ENCODE assay signal across 29 cellular contexts in the genomic region with DNA sequence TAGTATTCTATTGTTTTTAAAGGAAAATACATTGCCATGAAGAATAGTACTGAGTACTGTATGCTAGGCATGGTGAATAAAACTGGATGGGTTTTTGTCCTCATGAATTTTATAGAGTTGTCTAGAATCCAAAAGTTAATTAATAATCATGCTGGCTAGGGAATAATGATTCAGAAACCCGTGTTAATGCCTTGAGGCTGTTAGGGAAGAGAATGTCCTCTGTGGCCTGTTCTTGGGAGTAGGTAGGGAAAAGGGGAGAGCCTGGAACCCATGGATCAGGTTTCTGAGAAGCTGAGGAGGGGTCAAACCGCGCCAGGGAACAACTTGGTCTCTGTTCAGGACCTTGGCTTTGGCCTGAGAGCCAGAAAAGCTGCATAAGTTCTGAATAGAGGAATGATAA.
"Had no signal": no experiment of that assay in that cellular context is flagged by ENCODE, and none has a peak within 500 bp of the region (broad histone marks: within the 10 kb centered on the region; RNA-seq: fewer than 3 reads in every experiment).

No MANE protein-coding gene starts in this region.

- H3K27me3 ChIP-seq: ascending aorta, breast epithelium, cardiac muscle cell, colonic mucosa, esophagus squamous epithelium, gastroesophageal sphincter, heart right ventricle had no signal

- H3K9me3 ChIP-seq: ascending aorta, breast epithelium, colonic mucosa, esophagus squamous epithelium, gastroesophageal sphincter had no signal

- H3K4me1 ChIP-seq: ascending aorta, breast epithelium, colonic mucosa, esophagus squamous epithelium, gastroesophageal sphincter, heart right ventricle had no signal

- H3K27ac ChIP-seq: ascending aorta, breast epithelium, cardiac muscle cell, colonic mucosa, esophagus squamous epithelium, gastroesophageal sphincter, heart right ventricle, VCaP had no signal

- H3K36me3 ChIP-seq: ascending aorta, breast epithelium, cardiac muscle cell, colonic mucosa, esophagus squamous epithelium, gastroesophageal sphincter, heart right ventricle had no signal

- H3K36me3 Mint-ChIP-seq: activated naive CD4-positive, alpha-beta T cell treated with anti-CD3 and anti-CD28 coated beads, Interleukin-2, amount 10 ng/mL, durations not matched to agents 7 days and 5 days; activated naive CD8-positive, alpha-beta T cell treated with anti-CD3 and anti-CD28 coated beads, Interleukin-2, amount 10 ng/mL, durations not matched to agents 7 days and 5 days; brain; WTC11 had no signal

- H3K4me1 Mint-ChIP-seq: activated CD4-positive, alpha-beta memory T cell treated with anti-CD3 and anti-CD28 coated beads, Interleukin-2, amount 10 ng/mL, durations not matched to agents 7 days and 5 days; activated CD4-positive, alpha-beta T cell treated with anti-CD3 and anti-CD28 coated beads, Interleukin-2, amount 10 ng/mL, durations not matched to agents 7 days and 5 days; activated naive CD4-positive, alpha-beta T cell treated with anti-CD3 and anti-CD28 coated beads, Interleukin-2, amount 10 ng/mL, durations not matched to agents 7 days and 5 days; activated naive CD8-positive, alpha-beta T cell treated with anti-CD3 and anti-CD28 coated beads, Interleukin-2, amount 10 ng/mL, durations not matched to agents 7 days and 5 days had no signal

- H3K4me3 ChIP-seq: ascending aorta, breast epithelium, cardiac muscle cell, colonic mucosa, esophagus squamous epithelium, gastroesophageal sphincter, heart right ventricle had no signal

- DNase-seq: activated CD4-positive, alpha-beta memory T cell treated with anti-CD3 and anti-CD28 coated beads, Interleukin-2, amount 10 ng/mL, durations not matched to agents 7 days and 5 days; activated CD4-positive, alpha-beta T cell treated with anti-CD3 and anti-CD28 coated beads for 1 hour; activated CD4-positive, alpha-beta T cell treated with anti-CD3 and anti-CD28 coated beads for 4 hours; activated CD4-positive, alpha-beta T cell treated with anti-CD3 and anti-CD28 coated beads, Interleukin-2, amount 10 ng/mL, durations not matched to agents 7 days and 5 days; activated CD4-positive, alpha-beta T cell treated with anti-CD3 and anti-CD28 coated beads, Interleukin-2, amount 50 U/mL, for 4 hours; activated CD8-positive, alpha-beta memory T cell treated with anti-CD3 and anti-CD28 coated beads, Interleukin-2, amount 50 U/mL, for 48 hours; activated gamma-delta T cell; activated naive CD4-positive, alpha-beta T cell; activated naive CD4-positive, alpha-beta T cell treated with anti-CD3 and anti-CD28 coated beads, Interleukin-2, amount 10 ng/mL, durations not matched to agents 7 days and 5 days; activated naive CD8-positive, alpha-beta T cell treated with anti-CD3 and anti-CD28 coated beads, Interleukin-2, amount 10 ng/mL, durations not matched to agents 7 days and 5 days; activated T-cell treated with anti-CD3 and anti-CD28 coated beads for 4 hours; activated T-cell treated with anti-CD3 and anti-CD28 coated beads, Interleukin-2, amount 50 U/mL, for 24 hours; activated T-cell treated with anti-CD3 and anti-CD28 coated beads, Interleukin-2, amount 50 U/mL, for 72 hours; central memory CD4-positive, alpha-beta T cell; cerebellar nuclear complex; colonic mucosa; effector CD8-positive, alpha-beta T cell; esophagus squamous epithelium; foreskin melanocyte; heart right ventricle; T-helper 2 cell had no signal

- H3K27ac Mint-ChIP-seq: activated CD4-positive, alpha-beta memory T cell treated with anti-CD3 and anti-CD28 coated beads, Interleukin-2, amount 10 ng/mL, durations not matched to agents 7 days and 5 days; activated CD4-positive, alpha-beta T cell treated with anti-CD3 and anti-CD28 coated beads, Interleukin-2, amount 10 ng/mL, durations not matched to agents 7 days and 5 days; activated naive CD4-positive, alpha-beta T cell treated with anti-CD3 and anti-CD28 coated beads, Interleukin-2, amount 10 ng/mL, durations not matched to agents 7 days and 5 days; activated naive CD4-positive, alpha-beta T cell treated with anti-CD3 and anti-CD28 coated beads, Interleukin-2, amount 50 U/mL, for 72 hours; activated naive CD8-positive, alpha-beta T cell treated with anti-CD3 and anti-CD28 coated beads, Interleukin-2, amount 10 ng/mL, durations not matched to agents 7 days and 5 days; activated T-cell treated with anti-CD3 and anti-CD28 coated beads, Interleukin-2, amount 50 U/mL, for 24 hours; activated T-cell treated with anti-CD3 and anti-CD28 coated beads, Interleukin-2, amount 50 U/mL, for 72 hours; brain; WTC11 had no signal

- H3K27me3 Mint-ChIP-seq: activated CD4-positive, alpha-beta memory T cell treated with anti-CD3 and anti-CD28 coated beads, Interleukin-2, amount 10 ng/mL, durations not matched to agents 7 days and 5 days; activated CD4-positive, alpha-beta T cell treated with anti-CD3 and anti-CD28 coated beads, Interleukin-2, amount 10 ng/mL, durations not matched to agents 7 days and 5 days; activated naive CD4-positive, alpha-beta T cell treated with anti-CD3 and anti-CD28 coated beads, Interleukin-2, amount 10 ng/mL, durations not matched to agents 7 days and 5 days; activated naive CD8-positive, alpha-beta T cell treated with anti-CD3 and anti-CD28 coated beads, Interleukin-2, amount 10 ng/mL, durations not matched to agents 7 days and 5 days; activated T-cell treated with anti-CD3 and anti-CD28 coated beads, Interleukin-2, amount 50 U/mL, for 24 hours had no signal

- H3K4me3 Mint-ChIP-seq: activated CD4-positive, alpha-beta memory T cell treated with anti-CD3 and anti-CD28 coated beads, Interleukin-2, amount 10 ng/mL, durations not matched to agents 7 days and 5 days; activated CD4-positive, alpha-beta T cell treated with anti-CD3 and anti-CD28 coated beads, Interleukin-2, amount 10 ng/mL, durations not matched to agents 7 days and 5 days; activated naive CD4-positive, alpha-beta T cell treated with anti-CD3 and anti-CD28 coated beads, Interleukin-2, amount 10 ng/mL, durations not matched to agents 7 days and 5 days; activated naive CD8-positive, alpha-beta T cell treated with anti-CD3 and anti-CD28 coated beads, Interleukin-2, amount 10 ng/mL, durations not matched to agents 7 days and 5 days; activated T-cell treated with anti-CD3 and anti-CD28 coated beads, Interleukin-2, amount 50 U/mL, for 24 hours; activated T-cell treated with anti-CD3 and anti-CD28 coated beads, Interleukin-2, amount 50 U/mL, for 72 hours; brain; WTC11 had no signal
